1 cellular context compared by ENCODE assay signal in the genomic region with DNA sequence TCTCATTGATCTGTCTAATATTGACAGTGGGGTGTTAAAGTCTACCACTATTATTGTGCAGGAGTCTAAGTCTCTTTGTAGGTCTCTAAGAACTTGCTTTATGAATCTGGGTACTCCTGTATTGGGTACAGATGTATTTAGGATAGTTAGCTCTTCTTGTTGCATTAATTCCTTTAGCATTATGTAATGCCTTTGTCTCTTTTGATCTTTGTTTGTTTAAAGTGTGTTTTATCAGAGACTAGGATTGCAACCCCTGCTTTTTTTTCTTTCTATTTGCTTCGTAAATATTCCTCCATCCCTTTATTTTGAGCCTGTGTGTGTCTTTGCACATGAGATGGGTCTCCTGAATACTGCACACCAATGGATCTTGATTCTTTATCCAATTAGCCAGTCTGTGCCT.
A peak's percentile ranks its signal among the peaks of the same experiment; 100 is the strongest.
TF ChIP-seq lines count a peak whose summit lies in the region.
"Not testable (repeated sequence)": the region's sequence is repeated elsewhere in the genome, so short reads cannot be mapped to it uniquely, and the experiment has no call there.

No MANE protein-coding gene starts in this region.

TF ChIP-seq in HepG2, 621 proteins besides CTCF, POLR2A, EP300 and RAD21 (continued from another document):
- peak; percentile 54; the same call in 1 of the 2 replicates for TF ChIP-seq FOXJ3 (CRISPR knock-in tag; IDR thresholded peaks at IDR 0.05; ENCODE audit: borderline replicate concordance)
- TF ChIP-seq POGZ (CRISPR knock-in tag; IDR thresholded peaks at IDR 0.05) = peak; percentile 29; the same call in 1 of the 2 replicates
- peak; percentile 85 for TF ChIP-seq GATAD2A (CRISPR knock-in tag; IDR thresholded peaks at IDR 0.05)
- peak; percentile 72; the same call in 1 of the 2 replicates for TF ChIP-seq ISL2 (CRISPR knock-in tag; IDR thresholded peaks at IDR 0.05)
- TF ChIP-seq RCOR2 (CRISPR knock-in tag; IDR thresholded peaks at IDR 0.05) = 0 out of 2 replicates have a peak, but pooled peaks have one; percentile 35
- peak; percentile 21; the same call in 1 of the 2 replicates for TF ChIP-seq JUNB (CRISPR knock-in tag; IDR thresholded peaks at IDR 0.05; ENCODE audit: borderline replicate concordance)
- not testable (repeated sequence) for TF ChIP-seq SOX13 (IDR thresholded peaks at IDR 0.05)
- peak in 1 of 2 experiments; percentile 89; a peak in 2 of 4 replicates for TF ChIP-seq SOX13 (CRISPR knock-in tag; conservative IDR thresholded peaks at IDR 0.05 in 1 of 2, IDR thresholded peaks at IDR 0.05 in 1 of 2)
- peak; percentile 77 for TF ChIP-seq FOXA3 (CRISPR knock-in tag; IDR thresholded peaks at IDR 0.05)
